ENCODE assay signal across 8 cellular contexts in genomic region chr11:65615229-65615949, GRCh38.
DNase-seq lines count a peak whose midpoint lies in the region; ATAC-seq lines count a peak whose summit lies in the region.

Gene PCNX3 (plus strand): TSS chr11:65615776. CDS start chr11:65616312, 536 bp downstream.

- peak within 1 kb of the TSS; percentile 64 to 93 (median 89) for H3K27ac ChIP-seq in BLaER1 treated with 17β-estradiol and CSF1 and Interleukin-3, amounts not matched to agents 10 nM and 100 nM

- peak within 1 kb of the TSS; percentile 97 to 100 (median 100) for H3K4me2 ChIP-seq in BLaER1 treated with 17β-estradiol and CSF1 and Interleukin-3, amounts not matched to agents 10 nM and 100 nM

- peak within 1 kb of the TSS; percentile 89 to 95 (median 92) for H3K9ac ChIP-seq in BLaER1 treated with 17β-estradiol and CSF1 and Interleukin-3, amounts not matched to agents 10 nM and 100 nM

- peak; percentile 84 for ATAC-seq in GM19372 (IDR thresholded peaks at IDR 0.05; ENCODE audit: low read depth, unreplicated experiment)
- ATAC-seq in HG03558 (IDR thresholded peaks at IDR 0.05; ENCODE audit: extremely low read depth, unreplicated experiment), result peak; percentile 63

- H3K9me3 ChIP-seq in BLaER1 treated with 17β-estradiol and CSF1 and Interleukin-3, amounts not matched to agents 10 nM and 100 nM (replicated peaks in 1 of 11), result no peaks in the 10 kb centered on the region

- peaks cover 35 to 61% (median 55%) of the 10 kb centered on the region in 11 experiments for H3K36me3 ChIP-seq in BLaER1 treated with 17β-estradiol and CSF1 and Interleukin-3, amounts not matched to agents 10 nM and 100 nM

- no peaks in the 10 kb centered on the region for H3K27me3 ChIP-seq in BLaER1 treated with 17β-estradiol and CSF1 and Interleukin-3, amounts not matched to agents 10 nM and 100 nM

- H3K4me1 ChIP-seq in BLaER1 treated with 17β-estradiol and CSF1 and Interleukin-3, amounts not matched to agents 10 nM and 100 nM, result peaks cover 51 to 65% (median 59%) of the 10 kb centered on the region in 10 experiments

- peaks cover 29 to 80% (median 75%) of the 10 kb centered on the region in 11 experiments; a peak in 21 of 22 replicates for H4K20me1 ChIP-seq in BLaER1 treated with 17β-estradiol and CSF1 and Interleukin-3, amounts not matched to agents 10 nM and 100 nM

- peak; percentile 100 for DNase-seq in NCI-H748 treated with DMSO at 0.1 percent for 48 hours (lab: John Stamatoyannopoulos, UW)
- peak; percentile 98 to 100 for DNase-seq in activated CD4-positive, alpha-beta T cell treated with anti-CD3 and anti-CD28 coated beads, Interleukin-2, amount 50 U/mL, for 24 hours (ENCODE audit: low read depth in 1 of 2, low spot score in 1 of 2)
- peak; percentile 100 for DNase-seq in dedifferentiated amniotic fluid mesenchymal stem cell (ENCODE audit: extremely low spot score)
- peak; percentile 100 for DNase-seq in left kidney (ENCODE audit: low read depth, low spot score)
- DNase-seq in stimulated activated CD4-positive, alpha-beta T cell treated with anti-CD3 and anti-CD28 coated beads, Interleukin-2, amount 100 ng/mL, for 24 hours, result peak; percentile 99 to 100

- H3K4me3 ChIP-seq in BLaER1 treated with 17β-estradiol and CSF1 and Interleukin-3, amounts not matched to agents 10 nM and 100 nM, result peak within 1 kb of the TSS; percentile 88 to 98 (median 95)

Comparison
In these comparisons a context has a peak if more than half of its experiments do, and no peak if none do; other contexts are left out.
1. Peak in every context shown above with its lines: DNase-seq, ATAC-seq, H3K4me3 ChIP-seq and H3K27ac ChIP-seq.